In the genomic region with DNA sequence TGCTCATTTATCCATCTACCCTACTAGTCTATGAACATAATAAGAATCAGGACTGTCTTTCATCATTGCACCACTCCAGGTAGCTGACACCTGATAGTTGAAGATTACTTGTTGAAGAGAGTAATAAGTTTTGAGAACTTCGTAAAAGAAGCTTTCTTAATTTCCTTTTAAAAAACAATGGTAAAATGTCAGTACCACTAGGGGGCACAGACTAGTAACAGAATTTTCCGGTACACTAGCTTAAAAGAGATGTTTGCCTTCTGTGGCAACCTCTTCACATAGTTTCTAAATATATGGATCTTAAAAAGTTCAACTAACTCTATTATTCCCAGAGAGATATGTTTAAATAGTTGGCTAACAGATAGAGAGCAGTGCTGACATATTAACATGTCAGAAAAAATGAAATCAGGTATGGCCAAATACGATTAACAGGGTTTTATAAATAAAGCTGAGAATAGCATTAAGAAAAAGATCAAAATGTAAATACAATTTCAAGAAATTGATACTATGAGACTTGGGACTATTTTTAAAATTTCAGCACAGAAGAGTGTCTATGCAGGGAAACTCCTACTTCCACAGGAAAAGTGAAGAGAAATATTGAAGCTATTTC, we compare ENCODE assay signal across 1 cellular context.
TF ChIP-seq lines count a peak whose summit lies in the region.

No MANE protein-coding gene starts in this region.

TF ChIP-seq in endothelial cell of umbilical vein, 7 proteins besides CTCF, POLR2A, EP300 and RAD21:
- TF ChIP-seq, protein P1, sequence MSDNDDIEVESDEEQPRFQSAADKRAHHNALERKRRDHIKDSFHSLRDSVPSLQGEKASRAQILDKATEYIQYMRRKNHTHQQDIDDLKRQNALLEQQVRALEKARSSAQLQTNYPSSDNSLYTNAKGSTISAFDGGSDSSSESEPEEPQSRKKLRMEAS (IDR thresholded peaks at IDR 0.05; ENCODE audit: insufficient read depth, insufficient read length), result no peak
- TF ChIP-seq MYC (IDR thresholded peaks at IDR 0.05; ENCODE audit: low read depth, low read length) (no peak), POLR2AphosphoS5 (IDR thresholded peaks at IDR 0.05; ENCODE audit: insufficient read depth, low read depth, low read length) (no peak)
